ENCODE assay signal across 8 cellular contexts in genomic region chr10:42783181-42783549, GRCh38. TPM values are rescaled to one million over a fixed set of nuclear protein-coding genes. Genes with fewer than 3 reads are reported as not detected.
DNase-seq lines count a peak whose midpoint lies in the region; ATAC-seq, FAIRE-seq and TF ChIP-seq lines count a peak whose summit lies in the region.

No MANE protein-coding gene starts in this region.

- DNase-seq in A549 (ENCODE audit: low read depth in 1 of 2, low spot score in 1 of 2) (peak; percentile 21 to 28), NCI-H1417 (lab: John Stamatoyannopoulos, UW) (peak in 2 of 3 experiments; percentile 23 to 70), foreskin keratinocyte (peak in 1 of 2 donors; percentile 60), progenitor cell of endocrine pancreas (ENCODE audit: low spot score, unreplicated experiment) (no peak), GF-D8 (lab: John Stamatoyannopoulos, UW) (no peak), activated gamma-delta T cell (lab: John Stamatoyannopoulos, UW) (no peak)
- DNase-seq in activated T-cell treated with anti-CD3 and anti-CD28 coated beads, Interleukin-2, amount 50 U/mL, for 1 hour: peak; percentile 29

- peaks cover 2% of the 10 kb centered on the region for H3K4me1 Mint-ChIP-seq in progenitor cell of endocrine pancreas (ENCODE audit: low read depth)

- no peaks in the 10 kb centered on the region for H3K9me3 ChIP-seq in A549

- peak overlapping the region; percentile 90 for H3K4me2 ChIP-seq in A549

- CTCF ChIA-PET in A549 (lab: Yijun Ruan, JAX): interaction anchor here (0.9 to 3.2 kb wide), 5 partner anchors 13 to 76 kb away, joined by 3 to 14 read pairs (median 3); no protein-coding TSS in a partner anchor

- H3K4me3 Mint-ChIP-seq in progenitor cell of endocrine pancreas (ENCODE audit: low read depth): peak overlapping the region; percentile 98

- TF ChIP-seq RAD21 in A549 (conservative IDR thresholded peaks at IDR 0.05 in 1 of 2, IDR thresholded peaks at IDR 0.05 in 1 of 2): no peak

- peak overlapping the region; percentile 74 for H3K4me3 ChIP-seq in A549

- no peak for TF ChIP-seq CTCF in A549 (IDR thresholded peaks at IDR 0.05)
- TF ChIP-seq CTCF in foreskin keratinocyte (conservative IDR thresholded peaks at IDR 0.05): no peak
- TF ChIP-seq CTCF in progenitor cell of endocrine pancreas (IDR thresholded peaks at IDR 0.05; ENCODE audit: unreplicated experiment): no peak

- no peak for FAIRE-seq in A549 (lab: Jason Lieb, UNC)

- H3K27ac Mint-ChIP-seq in progenitor cell of endocrine pancreas: peak overlapping the region; percentile 95

- peak; percentile 20 to 58; a peak in 5 of 6 replicates for ATAC-seq in A549
- peak; percentile 16 for ATAC-seq in GM18858 (IDR thresholded peaks at IDR 0.05; ENCODE audit: unreplicated experiment)
- ATAC-seq in foreskin keratinocyte: peak; percentile 47

- under 1% methylated on average over 11 of the region's 11 CpGs for WGBS in A549 (ENCODE audit: missing lambda C conversion rate)

- H3K27ac ChIP-seq in A549: peak overlapping the region; percentile 98 to 99
- no peak overlapping the region for H3K27ac ChIP-seq in foreskin keratinocyte

- TF ChIP-seq POLR2A in A549 (IDR thresholded peaks at IDR 0.05; ENCODE audit: low read length): no peak

- no peaks in the 10 kb centered on the region for H3K27me3 ChIP-seq in foreskin keratinocyte

- POLR2A ChIA-PET in A549 (lab: Yijun Ruan, JAX): interaction anchor here (0.6 to 2.8 kb wide), 9 partner anchors 9 to 355 kb away, joined by 3 to 38 read pairs (median 7); partner anchors contain the start of genes CSGALNACT2 and ZNF33B

- H3K9me3 Mint-ChIP-seq in progenitor cell of endocrine pancreas (ENCODE audit: low read depth): no peaks in the 10 kb centered on the region

- H3K36me3 Mint-ChIP-seq in progenitor cell of endocrine pancreas (ENCODE audit: insufficient read depth): peaks cover 7% of the 10 kb centered on the region

- peaks cover 28% of the 10 kb centered on the region for H3K27me3 Mint-ChIP-seq in progenitor cell of endocrine pancreas

- TF ChIP-seq EP300 in A549 (IDR thresholded peaks at IDR 0.05): no peak

- H3K4me1 ChIP-seq in A549 (peaks cover 13% of the 10 kb centered on the region), foreskin keratinocyte (no peaks in the 10 kb centered on the region)

TF ChIP-seq in A549, 52 proteins besides CTCF, POLR2A, EP300 and RAD21:
- TF ChIP-seq E2F6 (IDR thresholded peaks at IDR 0.05; ENCODE audit: borderline replicate concordance, low read depth) (no peak), KDM5A (IDR thresholded peaks at IDR 0.05) (0 out of 2 replicates have a peak, but pooled peaks have one; percentile 0)

RNA-seq across cellular contexts. Expression of gene BMS1, which starts 0.6 kb away (rescaled TPM):
- polyA plus RNA-seq in A549 (2011; rRNA removed) (14.4 and 17.3 TPM in 2 replicates), A549 (2017; fragmentation: RNase III; extraction: RNeasy Plus Mini Kit Qiagen cat#74134 plus additional on column Dnase treatment) (20.9 to 23.5 TPM (median 21.2 TPM) in 3 replicates), foreskin keratinocyte (10.4 and 13.0 TPM in 2 replicates)
- polyA plus RNA-seq in A549 (2012; cell fraction: cytosol; rRNA removed): 4.5 and 4.7 TPM in 2 replicates
- 3.2 and 6.2 TPM in 2 replicates for polyA plus RNA-seq in A549 (2012; cell fraction: nucleus; rRNA removed)
- 10.5 and 10.8 TPM in 2 replicates for polyA minus RNA-seq in A549 (2011; rRNA and poly(A)+ RNA removed)
- total RNA-seq in foreskin keratinocyte (25.8 and 29.3 TPM in 2 replicates), progenitor cell of endocrine pancreas (22.4 and 23.2 TPM in 2 replicates)

Comparison
In these comparisons a context has a peak if more than half of its experiments do, and no peak if none do; other contexts are left out.
1. DNase-seq: peak in A549 (2 of 2), NCI-H1417 (2 of 3) and activated T-cell treated with anti-CD3 and anti-CD28 coated beads, Interleukin-2, amount 50 U/mL, for 1 hour (single experiment); none in progenitor cell of endocrine pancreas (single experiment), GF-D8 (single experiment) and activated gamma-delta T cell (single experiment).
2. Peak in every context shown above with its lines, with median percentiles within 50 percentile points of each other: ATAC-seq.